Comparison of ENCODE assay signal across 18 cellular contexts in the genomic region with DNA sequence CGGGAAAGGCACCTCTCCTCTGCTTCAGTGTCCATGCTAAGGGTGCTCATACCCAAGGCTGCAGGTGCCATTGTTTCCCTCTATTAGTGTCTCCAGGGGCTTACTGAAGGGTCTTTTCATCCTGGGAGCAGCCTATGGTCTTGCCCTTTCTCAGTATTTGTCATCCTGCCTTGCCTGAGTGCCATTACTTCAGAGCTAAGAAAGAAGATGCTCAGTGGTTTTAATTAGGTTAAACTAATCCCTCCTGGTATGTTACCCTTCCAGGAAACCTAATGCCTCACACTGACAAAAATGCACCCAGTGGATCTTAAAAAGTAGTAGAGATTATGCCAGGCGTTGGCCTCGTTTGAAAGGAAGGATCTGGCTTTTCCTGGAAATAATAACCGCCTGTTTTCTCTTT.
DNase-seq lines count a peak whose midpoint lies in the region; FAIRE-seq and TF ChIP-seq lines count a peak whose summit lies in the region.
"Had no signal": no experiment of that assay in that cellular context is flagged by ENCODE, and none has a peak within 500 bp of the region (broad histone marks: within the 10 kb centered on the region; RNA-seq: fewer than 3 reads in every experiment).

No MANE protein-coding gene starts in this region.

- no peak for TF ChIP-seq POLR2A in H1 (IDR thresholded peaks at IDR 0.05; ENCODE audit: control extremely low read depth in 1 of 2, low read depth in 2 of 2, low read length in 2 of 2)

- H3K9me3 ChIP-seq in A673 (ENCODE audit: low read depth, low read length, poor library complexity, severe bottlenecking) (no peaks in the 10 kb centered on the region), H1 (ENCODE audit: insufficient read depth in 2 of 2, low read depth in 1 of 2, low read length in 1 of 2) (no peaks in the 10 kb centered on the region), neural progenitor cell (ENCODE audit: low read depth) (no peaks in the 10 kb centered on the region)
- H3K9me3 ChIP-seq: BLaER1, Caco-2 had no signal

- BruUV-seq in A673 (replicated peaks; lab: Mats Ljungman, UMichigan), result no TSS peak

- WGBS in H1 (ENCODE audit: extremely low coverage in 1 of 2, insufficient coverage in 1 of 2, insufficient read length in 1 of 2, insufficient replicate concordance in 2 of 2, low coverage in 1 of 2, low lambda C conversion rate in 2 of 2, missing lambda C conversion rate in 1 of 2), 2 experiments, result 92% methylated on average over 4 of the region's 4 CpGs; no CpG with 5 or more reads in 1 of the 2 experiments

- H3K27ac ChIP-seq in A673 (ENCODE audit: low read depth, low read length, poor library complexity, severe bottlenecking) (no peak overlapping the region), H1 (ENCODE audit: low read depth, low read length) (no peak overlapping the region), neural progenitor cell (no peak overlapping the region)
- H3K27ac ChIP-seq: 22Rv1, BLaER1 had no signal

- H3K4me1 ChIP-seq in A673 (ENCODE audit: insufficient read depth, low read length, poor library complexity, severe bottlenecking), result no peaks in the 10 kb centered on the region
- H3K4me1 ChIP-seq in H1 (replicated peaks in 1 of 4; ENCODE audit: control insufficient read depth in 3 of 4, insufficient read depth in 4 of 4, low read length in 3 of 4), result no peaks in the 10 kb centered on the region; a peak in 1 of 7 replicates
- H3K4me1 ChIP-seq in neural progenitor cell, result peaks cover 21% of the 10 kb centered on the region
- H3K4me1 ChIP-seq: Caco-2 had no signal

- POLR2A ChIA-PET in A673 (lab: Charles Lee; ENCODE audit: low non-redundant PET) (interaction anchor here (0.8 kb wide), 1 partner anchor 736 kb away, joined by 3 read pairs; no protein-coding TSS in a partner anchor), H1 (lab: Charles Lee; ENCODE audit: partially characterized antibody) (no interaction called here), HEK293T (lab: Yijun Ruan, JAX) (no interaction called here)

- H3K27me3 Mint-ChIP-seq in neural progenitor cell (ENCODE audit: insufficient read depth, low read depth), result no peaks in the 10 kb centered on the region

- no peak overlapping the region for H4K8ac ChIP-seq in H1 (ENCODE audit: extremely low read depth, insufficient read depth, low read length)

- H3K9ac ChIP-seq in H1 (replicated peaks in 1 of 4; ENCODE audit: extremely low read depth in 1 of 4, low read depth in 3 of 4, low read length in 3 of 4) (no peak overlapping the region), neural progenitor cell (no peak overlapping the region)
- H3K9ac ChIP-seq: BLaER1 had no signal

- no peaks in the 10 kb centered on the region for H3K9me3 Mint-ChIP-seq in neural progenitor cell

- TF ChIP-seq EP300 in H1 (IDR thresholded peaks at IDR 0.05; ENCODE audit: borderline replicate concordance in 1 of 2, low read depth in 2 of 2, low read length in 2 of 2), result no peak

- no peak overlapping the region for H3K23ac ChIP-seq in H1 (ENCODE audit: insufficient read length)

- H4K20me1 ChIP-seq in H1 (replicated peaks in 1 of 2; ENCODE audit: control insufficient read depth in 1 of 2, insufficient read depth in 2 of 2, low read length in 2 of 2), result no peaks in the 10 kb centered on the region
- peaks cover 7% of the 10 kb centered on the region for H4K20me1 ChIP-seq in neural progenitor cell (ENCODE audit: low read depth)
- H4K20me1 ChIP-seq: BLaER1 had no signal

- no peak for TF ChIP-seq CTCF in A673 (conservative IDR thresholded peaks at IDR 0.05; ENCODE audit: low read depth, low read length)
- TF ChIP-seq CTCF in H1 (IDR thresholded peaks at IDR 0.05; ENCODE audit: control extremely low read depth in 1 of 3, insufficient read depth in 1 of 3, low read depth in 1 of 3, low read length in 3 of 3), result no peak
- TF ChIP-seq CTCF in neural progenitor cell (IDR thresholded peaks at IDR 0.05), result no peak
- no peak for TF ChIP-seq CTCF in D721Med (IDR thresholded peaks at IDR 0.05; ENCODE audit: insufficient read depth, missing control alignments)

- H2BK5ac ChIP-seq in H1 (ENCODE audit: low read depth, low read length), result no peak overlapping the region

- no peak overlapping the region for H3K18ac ChIP-seq in H1 (ENCODE audit: extremely low read depth, low read length)

- H3K23me2 ChIP-seq in H1 (ENCODE audit: low read depth, low read length), result no peaks in the 10 kb centered on the region

- CTCF ChIA-PET in A673 (lab: Charles Lee) (no interaction called here), H1 (lab: Charles Lee; ENCODE audit: partially characterized antibody) (interaction anchor here (0.9 to 1.5 kb wide), 4 partner anchors 9 to 97 kb away, joined by 3 to 5 read pairs (median 4); no protein-coding TSS in a partner anchor), HEK293T (lab: Yijun Ruan, JAX) (interaction anchor here (0.6 kb wide), 1 partner anchor 108 kb away, joined by 3 read pairs; no protein-coding TSS in a partner anchor)

- no peak overlapping the region for H4K5ac ChIP-seq in H1 (ENCODE audit: insufficient read length, low read depth, low read length)

- H2BK12ac ChIP-seq in H1 (ENCODE audit: low read depth, low read length), result no peak overlapping the region

- no peak overlapping the region for H2BK15ac ChIP-seq in H1 (ENCODE audit: low read length)

- no peak overlapping the region for H2AFZ ChIP-seq in H1 (ENCODE audit: low read length)
- no peak overlapping the region for H2AFZ ChIP-seq in neural progenitor cell (replicated peaks)

- H3K4me3 Mint-ChIP-seq in neural progenitor cell, result no peak overlapping the region
- H3K4me3 Mint-ChIP-seq: CD8-positive, alpha-beta memory T cell had no signal

- H3K36me3 ChIP-seq in A673 (ENCODE audit: insufficient read depth, low read length, poor library complexity, severe bottlenecking), result no peaks in the 10 kb centered on the region
- no peaks in the 10 kb centered on the region for H3K36me3 ChIP-seq in H1 (ENCODE audit: control insufficient read depth in 2 of 4, insufficient read depth in 4 of 4, low read length in 3 of 4)
- H3K36me3 ChIP-seq in neural progenitor cell, result no peaks in the 10 kb centered on the region
- H3K36me3 ChIP-seq: BLaER1 had no signal

- H3F3A ChIP-seq in neural progenitor cell (ENCODE audit: low read depth), result peaks cover 13% of the 10 kb centered on the region

- DNase-seq in A673 (ENCODE audit: low spot score), result peak; percentile 52
- DNase-seq in OCI-M1 (lab: John Stamatoyannopoulos, UW), result peak; percentile 36
- no peak for DNase-seq in H1 (ENCODE audit: low read depth in 1 of 2, low spot score in 2 of 2)
- peak; percentile 79 for DNase-seq in neural progenitor cell (ENCODE audit: low spot score)
- DNase-seq in D721Med (ENCODE audit: insufficient read length, low spot score), result no peak
- no peak for DNase-seq in putamen (ENCODE audit: low spot score)
- no peak for DNase-seq in HEK293T (ENCODE audit: extremely low spot score)
- DNase-seq in NCI-H748 treated with DMSO at 0.1 percent for 48 hours (lab: John Stamatoyannopoulos, UW), result no peak
- DNase-seq: AML-193; Caco-2; CD8-positive, alpha-beta memory T cell; DMS53; GF-D8 had no signal

- H3K4me2 ChIP-seq in H1 (ENCODE audit: insufficient read depth in 1 of 2, low read depth in 2 of 2, low read length in 2 of 2) (no peak overlapping the region), neural progenitor cell (peak overlapping the region; percentile 36)
- H3K4me2 ChIP-seq: BLaER1 had no signal

- H3K14ac ChIP-seq in H1 (ENCODE audit: insufficient read length), result no peak overlapping the region

- FAIRE-seq in H1 (lab: Jason Lieb, UNC), result no peak
- no peak for FAIRE-seq in D721Med (lab: Jason Lieb, UNC)
- FAIRE-seq: GM19239, H54, HepG2 had no signal

- H4K91ac ChIP-seq in H1 (replicated peaks; ENCODE audit: insufficient read length, low read length), result no peak overlapping the region

- H3K4me3 ChIP-seq in A673 (ENCODE audit: low read depth, low read length, poor library complexity, severe bottlenecking) (no peak overlapping the region), H1 (ENCODE audit: extremely low read depth in 1 of 4, insufficient read depth in 2 of 4, low read depth in 3 of 4, low read length in 4 of 4) (no peak overlapping the region), neural progenitor cell (no peak overlapping the region)
- H3K4me3 ChIP-seq: BLaER1 had no signal

- H3K27ac Mint-ChIP-seq in neural progenitor cell, result no peak overlapping the region
- H3K27ac Mint-ChIP-seq: CD8-positive, alpha-beta memory T cell had no signal

- no peak overlapping the region for H2BK20ac ChIP-seq in H1 (ENCODE audit: low read length)

- no peak overlapping the region for H3K4ac ChIP-seq in H1 (replicated peaks; ENCODE audit: insufficient read length, low read depth, low read length)

- no peaks in the 10 kb centered on the region for H3K36me3 Mint-ChIP-seq in neural progenitor cell
- H3K36me3 Mint-ChIP-seq: CD8-positive, alpha-beta memory T cell had no signal

- TF ChIP-seq RAD21 in H1 (IDR thresholded peaks at IDR 0.05 in 1 of 2, conservative IDR thresholded peaks at IDR 0.05 in 1 of 2; ENCODE audit: low read depth in 2 of 2, low read length in 2 of 2), result no peak

- H3K56ac ChIP-seq in H1 (replicated peaks; ENCODE audit: insufficient read length, low read depth, low read length), result no peak overlapping the region

- no peaks in the 10 kb centered on the region for H3K79me2 ChIP-seq in H1 (ENCODE audit: control insufficient read depth in 1 of 2, insufficient read depth in 2 of 2, low read length in 2 of 2)
- H3K79me2 ChIP-seq in neural progenitor cell (ENCODE audit: low read depth), result no peaks in the 10 kb centered on the region

- no peaks in the 10 kb centered on the region for H3K79me1 ChIP-seq in H1 (ENCODE audit: low read depth, low read length)

- peaks cover 9% of the 10 kb centered on the region for H3K4me1 Mint-ChIP-seq in neural progenitor cell
- H3K4me1 Mint-ChIP-seq: CD8-positive, alpha-beta memory T cell had no signal

- H3K27me3 ChIP-seq in A673 (replicated peaks; ENCODE audit: insufficient read depth, low read depth, low read length, poor library complexity), result no peaks in the 10 kb centered on the region
- H3K27me3 ChIP-seq in H1 (replicated peaks in 1 of 4; ENCODE audit: control insufficient read depth in 3 of 4, extremely low read depth in 1 of 4, insufficient read depth in 3 of 4, low read length in 3 of 4), result no peaks in the 10 kb centered on the region
- H3K27me3 ChIP-seq in neural progenitor cell, result no peaks in the 10 kb centered on the region
- H3K27me3 ChIP-seq: BLaER1 had no signal

- H2AK5ac ChIP-seq in H1 (ENCODE audit: low read depth, low read length), result no peak overlapping the region

- intact Hi-C loops in A673 (cut with micrococcal nuclease; ENCODE audit: unreplicated experiment), result no loop called here

- H2BK120ac ChIP-seq in H1 (replicated peaks; ENCODE audit: low read depth, low read length), result no peak overlapping the region

TF ChIP-seq in H1, 55 proteins besides CTCF, POLR2A, EP300 and RAD21:
- TF ChIP-seq TEAD4 (IDR thresholded peaks at IDR 0.05; ENCODE audit: low read depth, low read length), result 0 out of 2 replicates have a peak, but pooled peaks have one; percentile 17
- no peak for TF ChIP-seq EGR1 (IDR thresholded peaks at IDR 0.05; ENCODE audit: borderline replicate concordance, low read depth, low read length)

TF ChIP-seq in HEK293T, 16 proteins besides CTCF, POLR2A, EP300 and RAD21:
- TF ChIP-seq SUZ12 (IDR thresholded peaks at IDR 0.05) (no peak), HDGF (IDR thresholded peaks at IDR 0.05; ENCODE audit: borderline replicate concordance) (no peak), ARNT (IDR thresholded peaks at IDR 0.05) (no peak), CTBP1 (IDR thresholded peaks at IDR 0.05; ENCODE audit: borderline replicate concordance) (no peak)

Comparison
In these comparisons a context has a peak if more than half of its experiments do, and no peak if none do; other contexts are left out.
1. DNase-seq: peak in A673 (single experiment), OCI-M1 (single experiment) and neural progenitor cell (single experiment); none in H1 (0 of 2), D721Med (single experiment), putamen (single experiment), HEK293T (single experiment) and NCI-H748 treated with DMSO at 0.1 percent for 48 hours (single experiment).